Comparison of ENCODE assay signal across 8 cellular contexts in the genomic region with DNA sequence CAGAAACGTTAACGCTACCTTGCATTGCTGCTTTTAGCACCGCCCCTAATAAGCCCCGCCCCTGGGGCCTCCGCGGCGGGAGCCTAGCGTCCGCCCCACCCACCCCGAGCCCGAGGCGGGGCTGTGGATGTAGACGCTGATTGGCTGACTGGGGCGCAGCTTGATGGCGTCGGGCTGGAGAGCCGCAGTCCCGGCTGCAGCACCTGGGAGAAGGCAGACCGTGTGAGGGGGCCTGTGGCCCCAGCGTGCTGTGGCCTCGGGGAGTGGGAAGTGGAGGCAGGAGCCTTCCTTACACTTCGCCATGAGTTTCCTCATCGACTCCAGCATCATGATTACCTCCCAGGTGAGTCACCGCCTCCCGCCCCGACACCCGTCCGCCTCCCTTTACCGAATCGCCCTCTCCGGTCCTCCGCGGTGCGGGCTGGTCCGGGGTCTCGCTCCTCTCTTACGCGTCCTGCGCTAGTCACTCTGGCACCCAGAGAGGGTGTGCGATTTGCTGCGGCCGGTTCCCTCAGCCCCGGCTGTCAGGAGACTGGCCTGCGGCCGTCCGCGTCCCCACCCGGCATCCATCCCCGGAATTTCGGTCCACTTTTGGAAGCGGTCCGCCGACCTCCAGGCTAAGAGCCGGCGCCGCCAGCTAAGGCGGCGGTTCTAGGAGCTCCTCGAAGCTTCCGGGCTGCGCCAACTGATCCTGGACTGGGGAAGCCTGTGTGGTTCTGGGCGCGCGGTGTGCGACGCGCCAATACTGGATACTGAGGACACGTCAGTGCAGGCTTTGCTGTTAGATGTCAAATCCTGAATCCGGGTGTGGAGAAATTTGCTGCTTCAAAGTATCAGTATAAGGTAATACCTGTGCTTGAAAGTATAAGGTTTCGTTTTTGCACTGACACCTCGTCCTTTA. TPM values are rescaled to one million over a fixed set of nuclear protein-coding genes. Genes with fewer than 3 reads are reported as not detected.
DNase-seq lines count a peak whose midpoint lies in the region; ATAC-seq and TF ChIP-seq lines count a peak whose summit lies in the region.
"Not testable (repeated sequence)": the region's sequence is repeated elsewhere in the genome, so short reads cannot be mapped to it uniquely, and the experiment has no call there.

Gene GPR89A, plus strand, starts transcription at position 156 of the 901 bp plus-strand sequence. Its CDS starts 146 bp downstream, at position 302.

- peak; percentile 98 for ATAC-seq in CD8-positive, alpha-beta T cell
- ATAC-seq in GM19467 (IDR thresholded peaks at IDR 0.05; ENCODE audit: unreplicated experiment), result peak; percentile 92
- ATAC-seq in effector memory CD8-positive, alpha-beta T cell (replicated peaks), result peak; percentile 97

- H3K36me3 ChIP-seq in CD8-positive, alpha-beta T cell (ENCODE audit: insufficient read depth, low read length), result not testable (repeated sequence)

- H3K27me3 Mint-ChIP-seq in CD8-positive, alpha-beta T cell (ENCODE audit: low read depth); effector memory CD8-positive, alpha-beta T cell: not testable (repeated sequence)

- CTCF ChIA-PET in CD8-positive, alpha-beta T cell (lab: Charles Lee), result not testable (repeated sequence)

- H3K27ac ChIP-seq in CD8-positive, alpha-beta T cell (ENCODE audit: low read depth, low read length), result peak within 1 kb of the TSS; percentile 81

- DNase-seq in CD8-positive, alpha-beta T cell, result peak; percentile 94 to 97 (median 96)
- DNase-seq in HS-27A (ENCODE audit: low read depth) (peak; percentile 56), NK-92 (lab: John Stamatoyannopoulos, UW; ENCODE audit: unreplicated experiment) (peak; percentile 78), medulla oblongata (ENCODE audit: extremely low spot score) (peak; percentile 94)
- peak; percentile 97 for DNase-seq in activated CD8-positive, alpha-beta memory T cell treated with anti-CD3 and anti-CD28 coated beads for 24 hours
- peak; percentile 94 for DNase-seq in effector memory CD8-positive, alpha-beta T cell
- peak; percentile 92 for DNase-seq in stimulated activated CD8-positive, alpha-beta memory T cell treated with anti-CD3 and anti-CD28 coated beads, Interleukin-12 subunit alpha, Interleukin-12 subunit beta, amount 100 ng/mL, for 1 hour (ENCODE audit: low read depth)

- POLR2A ChIA-PET in CD8-positive, alpha-beta T cell (lab: Charles Lee), result not testable (repeated sequence)

- not testable (repeated sequence) for H3K9me3 Mint-ChIP-seq in CD8-positive, alpha-beta T cell; effector memory CD8-positive, alpha-beta T cell

- peak within 1 kb of the TSS; percentile 92 for H3K4me3 Mint-ChIP-seq in CD8-positive, alpha-beta T cell
- peak within 1 kb of the TSS; percentile 80 to 84 for H3K4me3 Mint-ChIP-seq in effector memory CD8-positive, alpha-beta T cell

- peak within 1 kb of the TSS; percentile 78 for H3K4me3 ChIP-seq in CD8-positive, alpha-beta T cell (ENCODE audit: low read depth, low read length)

- TF ChIP-seq CTCF in CD8-positive, alpha-beta T cell (IDR thresholded peaks at IDR 0.05), result not testable (repeated sequence)

- H3K27me3 ChIP-seq in CD8-positive, alpha-beta T cell (ENCODE audit: insufficient read depth, low read length), result not testable (repeated sequence)

- H3K36me3 Mint-ChIP-seq in CD8-positive, alpha-beta T cell; effector memory CD8-positive, alpha-beta T cell (ENCODE audit: insufficient read depth): not testable (repeated sequence)

- H3K4me1 Mint-ChIP-seq in CD8-positive, alpha-beta T cell (ENCODE audit: low read depth), result peaks cover 30% of the 10 kb centered on the region
- peaks cover 13 to 21% of the 10 kb centered on the region in 2 donors for H3K4me1 Mint-ChIP-seq in effector memory CD8-positive, alpha-beta T cell (ENCODE audit: low read depth in 2 of 2)

- H3K9me3 ChIP-seq in CD8-positive, alpha-beta T cell (ENCODE audit: low read length), result not testable (repeated sequence)

- peak within 1 kb of the TSS; percentile 93 for H3K27ac Mint-ChIP-seq in CD8-positive, alpha-beta T cell
- H3K27ac Mint-ChIP-seq in effector memory CD8-positive, alpha-beta T cell, result peak within 1 kb of the TSS; percentile 75 to 93

- not testable (repeated sequence) for H3K4me1 ChIP-seq in CD8-positive, alpha-beta T cell (ENCODE audit: insufficient read depth, low read length)

- intact Hi-C loops in CD8-positive, alpha-beta T cell (cut with DNase I, micrococcal nuclease), result not testable (repeated sequence)

RNA-seq across cellular contexts. Expression of gene GPR89A, which starts in this region (rescaled TPM):
- total RNA-seq in CD8-positive, alpha-beta T cell, result 10 to 100 TPM; 25.0 to 26.9 TPM

Comparison
In these comparisons a context has a peak if more than half of its experiments do, and no peak if none do; other contexts are left out.
1. Peak in every context shown above with its lines: DNase-seq, ATAC-seq, H3K4me3 ChIP-seq and H3K27ac ChIP-seq.